ENCODE assay signal across 8 cellular contexts in the genomic region with DNA sequence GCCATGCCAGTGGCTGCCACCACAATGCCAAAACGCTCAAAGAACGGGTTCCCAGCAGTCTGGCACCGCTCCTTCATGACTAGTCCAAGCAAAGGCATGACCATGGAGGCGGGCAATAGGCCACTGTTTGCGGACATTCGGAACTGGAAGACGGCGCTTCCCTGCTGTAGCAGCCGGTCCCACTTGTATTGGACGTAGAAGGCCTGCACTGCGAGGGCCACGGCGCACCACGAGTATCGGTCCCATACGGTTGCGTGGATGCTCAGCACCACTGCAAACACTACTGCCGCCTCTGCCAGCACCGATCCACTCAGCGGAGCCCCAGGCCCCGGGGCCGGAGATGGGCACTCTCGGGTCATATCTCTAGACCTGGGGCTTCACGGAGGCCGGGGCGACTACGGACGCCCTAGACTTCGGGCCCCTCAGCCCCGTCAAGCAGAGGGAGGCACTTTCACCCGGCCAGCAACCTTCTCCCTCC. TPM values are rescaled to one million over a fixed set of nuclear protein-coding genes. Genes with fewer than 3 reads are reported as not detected.
A peak's percentile ranks its signal among the peaks of the same experiment; 100 is the strongest.
DNase-seq lines count a peak whose midpoint lies in the region; ATAC-seq, FAIRE-seq and TF ChIP-seq lines count a peak whose summit lies in the region.

No MANE protein-coding gene starts in this region.

- H4K20me1 ChIP-seq in DND-41 (ENCODE audit: insufficient read depth, low read length), result no peaks in the 10 kb centered on the region
- H4K20me1 ChIP-seq in H9 (ENCODE audit: control insufficient read depth, insufficient read depth, insufficient read length), result peaks cover 4% of the 10 kb centered on the region
- no peaks in the 10 kb centered on the region for H4K20me1 ChIP-seq in OCI-LY3 (ENCODE audit: insufficient read depth, low read length)

- H2BK15ac ChIP-seq in H9 (ENCODE audit: low read depth, low read length), result no peak overlapping the region

- peaks cover 12 to 39% (median 26%) of the 10 kb centered on the region in 3 experiments; a peak in 6 of 7 replicates for H3K36me3 Mint-ChIP-seq in H9 (ENCODE audit: insufficient read depth in 1 of 3, low read depth in 3 of 3)
- peaks cover 18 to 36% of the 10 kb centered on the region in 2 donors for H3K36me3 Mint-ChIP-seq in stimulated activated naive B cell treated with anti-CD40 and anti-IgM and Interleukin-4, amounts not matched to agents 10 μg/mL and 1 μg/mL and 100 μg/mL, for 72 hours

- H3K4me3 Mint-ChIP-seq in H9, result peak overlapping the region; percentile 98 to 99
- H3K4me3 Mint-ChIP-seq in stimulated activated naive B cell treated with anti-CD40 and anti-IgM and Interleukin-4, amounts not matched to agents 10 μg/mL and 1 μg/mL and 100 μg/mL, for 72 hours, result peak overlapping the region; percentile 99 to 100

- WGBS in H9 (ENCODE audit: extremely low coverage, insufficient read length, low lambda C conversion rate), result no CpG with 5 or more reads among the region's 31 CpGs

- no peak overlapping the region for H3K18ac ChIP-seq in H9 (ENCODE audit: insufficient read length, low read depth, low read length)

- ATAC-seq in DND-41 (ENCODE audit: insufficient read depth, low read depth) (no peak; the same call in none of the 3 replicates), GM21447 (IDR thresholded peaks at IDR 0.05; ENCODE audit: unreplicated experiment) (no peak)
- ATAC-seq in stimulated activated naive B cell treated with anti-CD40 and anti-IgM and Interleukin-4, amounts not matched to agents 10 μg/mL and 1 μg/mL and 100 μg/mL, for 72 hours (replicated peaks), result peak; percentile 24 to 30

- no peak overlapping the region for H3K56ac ChIP-seq in H9 (ENCODE audit: insufficient read length, low read depth, low read length)

- no peak overlapping the region for H2BK20ac ChIP-seq in H9 (ENCODE audit: low read depth, low read length, poor library complexity, severe bottlenecking)

- H3K79me2 ChIP-seq in DND-41 (ENCODE audit: insufficient read depth, low read length), result peaks cover 35% of the 10 kb centered on the region
- H3K79me2 ChIP-seq in H9 (ENCODE audit: insufficient read depth, low read length), result no peaks in the 10 kb centered on the region; the same call in 1 of the 2 replicates
- H3K79me2 ChIP-seq in OCI-LY3 (ENCODE audit: low read length), result peaks cover 14% of the 10 kb centered on the region

- no peak overlapping the region for H4K5ac ChIP-seq in H9 (ENCODE audit: insufficient read length, low read depth, low read length)

- peak overlapping the region; percentile 94 for H3K27ac ChIP-seq in DND-41 (ENCODE audit: low read length)
- no peak overlapping the region for H3K27ac ChIP-seq in H9 (ENCODE audit: insufficient read length, low read depth, low read length)
- H3K27ac ChIP-seq in OCI-LY3 (ENCODE audit: low read length), result no peak overlapping the region
- peak overlapping the region in 1 of 2 donors; percentile 89 for H3K27ac ChIP-seq in kidney (ENCODE audit: low read depth in 2 of 2, low read length in 2 of 2)

- no peak overlapping the region for H3T11ph ChIP-seq in H9 (ENCODE audit: low read length)

- no peak for FAIRE-seq in bronchial epithelial cell (lab: Jason Lieb, UNC)
- no peak for FAIRE-seq in kidney (lab: Jason Lieb, UNC)

- peak overlapping the region; percentile 90 to 100 (median 99) for H3K27ac Mint-ChIP-seq in H9
- H3K27ac Mint-ChIP-seq in stimulated activated naive B cell treated with anti-CD40 and anti-IgM and Interleukin-4, amounts not matched to agents 10 μg/mL and 1 μg/mL and 100 μg/mL, for 72 hours, result peak overlapping the region; percentile 98

- DNase-seq in DND-41, result no peak
- DNase-seq in H9, result no peak
- DNase-seq in bronchial epithelial cell (ENCODE audit: low read depth), result no peak
- no peak for DNase-seq in kidney
- DNase-seq in stimulated activated naive B cell treated with anti-CD40 and anti-IgM and Interleukin-4, amounts not matched to agents 10 μg/mL and 1 μg/mL and 100 μg/mL, for 72 hours, result no peak
- DNase-seq in D341Med (ENCODE audit: low spot score), result no peak

- peaks cover 12% of the 10 kb centered on the region for H3K23me2 ChIP-seq in H9 (ENCODE audit: insufficient read length, low read depth, low read length, poor library complexity, severe bottlenecking)

- peaks cover 33% of the 10 kb centered on the region for H3K4me1 ChIP-seq in DND-41 (ENCODE audit: insufficient read depth, low read length)
- H3K4me1 ChIP-seq in H9 (ENCODE audit: insufficient read depth, low read length), result peaks cover 4% of the 10 kb centered on the region; the same call in 1 of the 2 replicates
- peaks cover 5% of the 10 kb centered on the region for H3K4me1 ChIP-seq in OCI-LY3 (ENCODE audit: low read length)
- peaks cover 4 to 17% of the 10 kb centered on the region in 2 donors for H3K4me1 ChIP-seq in kidney (ENCODE audit: control insufficient read depth in 1 of 2, insufficient read depth in 1 of 2, low read depth in 1 of 2, low read length in 2 of 2)

- no peak overlapping the region for H4K8ac ChIP-seq in H9 (replicated peaks; ENCODE audit: insufficient read length, low read depth, low read length)

- TF ChIP-seq CTCF in DND-41 (IDR thresholded peaks at IDR 0.05; ENCODE audit: borderline replicate concordance, extremely low read depth, low read length, poor library complexity, severe bottlenecking), result no peak
- TF ChIP-seq CTCF in H9 (conservative IDR thresholded peaks at IDR 0.05), result no peak
- no peak for TF ChIP-seq CTCF in OCI-LY3 (IDR thresholded peaks at IDR 0.05; ENCODE audit: low read depth, low read length)
- TF ChIP-seq CTCF in bronchial epithelial cell (IDR thresholded peaks at IDR 0.05; ENCODE audit: insufficient read depth, low read length, severe bottlenecking), result no peak
- TF ChIP-seq CTCF in kidney (IDR thresholded peaks at IDR 0.05; ENCODE audit: borderline replicate concordance, extremely low read depth, insufficient read depth), result no peak

- no peak overlapping the region for H3K23ac ChIP-seq in H9 (ENCODE audit: insufficient read length, low read depth, low read length)

- H3K4me3 ChIP-seq in DND-41 (ENCODE audit: low read depth in 1 of 2, low read length in 2 of 2) (peak overlapping the region; percentile 94 to 95; a peak in 3 of 4 replicates), OCI-LY3 (ENCODE audit: low read length) (peak overlapping the region; percentile 92), bronchial epithelial cell (ENCODE audit: low read depth, low read length) (peak overlapping the region; percentile 87), kidney (ENCODE audit: low read length in 2 of 2) (peak overlapping the region; percentile 75 to 88)

- intact Hi-C loops in kidney (cut with DNase I), result no loop called here

- H2BK120ac ChIP-seq in H9 (ENCODE audit: low read depth, low read length, poor library complexity, severe bottlenecking), result no peak overlapping the region

- H4K91ac ChIP-seq in H9 (ENCODE audit: insufficient read length, low read depth, low read length), result no peak overlapping the region

- peak overlapping the region; percentile 66; the same call in 1 of the 2 replicates for H3K14ac ChIP-seq in H9 (ENCODE audit: insufficient read depth, low read length)

- H3K9ac ChIP-seq in DND-41 (ENCODE audit: low read depth, low read length) (peak overlapping the region; percentile 93), H9 (ENCODE audit: extremely low read depth, insufficient read length, low read length) (peak overlapping the region; percentile 78), OCI-LY3 (ENCODE audit: low read length) (peak overlapping the region; percentile 87), kidney (ENCODE audit: low read length in 2 of 2) (peak overlapping the region; percentile 74 to 88)

- H3K9me3 Mint-ChIP-seq in H9, result no peaks in the 10 kb centered on the region
- no peaks in the 10 kb centered on the region for H3K9me3 Mint-ChIP-seq in stimulated activated naive B cell treated with anti-CD40 and anti-IgM and Interleukin-4, amounts not matched to agents 10 μg/mL and 1 μg/mL and 100 μg/mL, for 72 hours

- H3K4me1 Mint-ChIP-seq in H9, result peaks cover 11 to 17% of the 10 kb centered on the region in 2 experiments
- H3K4me1 Mint-ChIP-seq in stimulated activated naive B cell treated with anti-CD40 and anti-IgM and Interleukin-4, amounts not matched to agents 10 μg/mL and 1 μg/mL and 100 μg/mL, for 72 hours, result peaks cover 22 to 42% of the 10 kb centered on the region in 2 donors

- H3K79me1 ChIP-seq in H9 (ENCODE audit: insufficient read depth, low read depth, low read length, poor library complexity, severe bottlenecking), result no peaks in the 10 kb centered on the region

- no peaks in the 10 kb centered on the region for H3K27me3 ChIP-seq in DND-41 (ENCODE audit: insufficient read depth, low read length, poor library complexity)
- H3K27me3 ChIP-seq in H9 (ENCODE audit: insufficient read depth, low read length), result no peaks in the 10 kb centered on the region
- no peaks in the 10 kb centered on the region for H3K27me3 ChIP-seq in OCI-LY3 (ENCODE audit: low read depth, low read length)
- H3K27me3 ChIP-seq in bronchial epithelial cell (ENCODE audit: control insufficient read depth, insufficient read depth, low read length), result no peaks in the 10 kb centered on the region

- H2BK12ac ChIP-seq in H9 (ENCODE audit: insufficient read length, low read depth, low read length), result no peak overlapping the region

- H3K9me3 ChIP-seq in DND-41 (ENCODE audit: insufficient read depth, low read length, severe bottlenecking) (no peaks in the 10 kb centered on the region), H9 (ENCODE audit: control insufficient read depth, low read depth, low read length) (no peaks in the 10 kb centered on the region), OCI-LY3 (ENCODE audit: insufficient read depth, low read length) (no peaks in the 10 kb centered on the region), kidney (ENCODE audit: control insufficient read depth in 1 of 2, low read length in 2 of 2) (no peaks in the 10 kb centered on the region)

- no peak overlapping the region for H3K4ac ChIP-seq in H9 (ENCODE audit: low read depth, low read length)

- no peak overlapping the region for H2BK5ac ChIP-seq in H9 (ENCODE audit: insufficient read length, low read length)

- H3K4me2 ChIP-seq in DND-41 (ENCODE audit: insufficient read depth, low read length) (peak overlapping the region; percentile 98), H9 (ENCODE audit: insufficient read depth, insufficient read length, low read length) (peak overlapping the region; percentile 53), OCI-LY3 (ENCODE audit: low read length) (peak overlapping the region; percentile 65)

- peaks cover 2% of the 10 kb centered on the region; the same call in 1 of the 2 replicates for H3K27me3 Mint-ChIP-seq in H9 (ENCODE audit: low read depth)
- H3K27me3 Mint-ChIP-seq in stimulated activated naive B cell treated with anti-CD40 and anti-IgM and Interleukin-4, amounts not matched to agents 10 μg/mL and 1 μg/mL and 100 μg/mL, for 72 hours, result no peaks in the 10 kb centered on the region

- peaks cover 4% of the 10 kb centered on the region; the same call in 1 of the 2 replicates for H3K36me3 ChIP-seq in DND-41 (ENCODE audit: insufficient read depth, low read length)
- peaks cover 4% of the 10 kb centered on the region for H3K36me3 ChIP-seq in OCI-LY3 (replicated peaks; ENCODE audit: low read depth, low read length)
- H3K36me3 ChIP-seq in bronchial epithelial cell (ENCODE audit: control insufficient read depth, insufficient read depth, low read length), result peaks cover 7% of the 10 kb centered on the region
- H3K36me3 ChIP-seq in kidney (ENCODE audit: control insufficient read depth in 1 of 2, insufficient read depth in 2 of 2, low read length in 2 of 2), result peaks cover 0 to 6% of the 10 kb centered on the region in 2 donors

- peak overlapping the region; percentile 98 for H2AFZ ChIP-seq in DND-41 (ENCODE audit: low read depth, low read length)
- no peak overlapping the region for H2AFZ ChIP-seq in H9 (ENCODE audit: low read length)
- H2AFZ ChIP-seq in OCI-LY3 (ENCODE audit: low read depth, low read length), result no peak overlapping the region

- no peak overlapping the region for H2AK5ac ChIP-seq in H9 (ENCODE audit: insufficient read length, low read length)

RNA-seq across cellular contexts. Expression of a gene that starts 0.4 kb away (rescaled TPM):
- total RNA-seq in H9 (2021) (20.1 and 20.2 TPM in 2 replicates), bronchial epithelial cell (22.6 and 24.6 TPM in 2 replicates), kidney (13.9 TPM)
- polyA plus RNA-seq in kidney (ENCODE audit: insufficient read depth, low read depth, low replicate concordance), result 17.0 TPM

RNA-seq across cellular contexts. Expression of a gene that starts 0.5 kb away (rescaled TPM):
- total RNA-seq in H9 (2021) (101 and 104 TPM in 2 replicates), bronchial epithelial cell (25.8 and 38.5 TPM in 2 replicates), kidney (27.9 TPM)
- 6.4 TPM for polyA plus RNA-seq in kidney (ENCODE audit: insufficient read depth, low read depth, low replicate concordance)

RNA-seq across cellular contexts. Expression of a gene that starts 26.2 kb away (rescaled TPM):
- 18.0 and 22.2 TPM in 2 replicates for total RNA-seq in H9 (2021)
- 1.1 and 3.8 TPM in 2 replicates for total RNA-seq in bronchial epithelial cell
- total RNA-seq in kidney, result 59.0 TPM
- 122 TPM for polyA plus RNA-seq in kidney (ENCODE audit: insufficient read depth, low read depth, low replicate concordance)

Comparison
In these comparisons a context has a peak if more than half of its experiments do, and no peak if none do; other contexts are left out.
1. ATAC-seq: peak in stimulated activated naive B cell treated with anti-CD40 and anti-IgM and Interleukin-4, amounts not matched to agents 10 μg/mL and 1 μg/mL and 100 μg/mL, for 72 hours (2 of 2); none in DND-41 (single experiment) and GM21447 (single experiment).
2. Peak in every context shown above with its lines, with median percentiles within 50 percentile points of each other: H3K4me2 ChIP-seq, H3K4me3 ChIP-seq and H3K9ac ChIP-seq.